Comparison of ENCODE assay signal across 11 cellular contexts in genomic region chr10:119254355-119254754, GRCh38. TPM values are rescaled to one million over a fixed set of nuclear protein-coding genes. Genes with fewer than 3 reads are reported as not detected.
A peak's percentile ranks its signal among the peaks of the same experiment; 100 is the strongest.
DNase-seq lines count a peak whose midpoint lies in the region; ATAC-seq and TF ChIP-seq lines count a peak whose summit lies in the region.
"Had no signal": no experiment of that assay in that cellular context is flagged by ENCODE, and none has a peak within 500 bp of the region (broad histone marks: within the 10 kb centered on the region; RNA-seq: fewer than 3 reads in every experiment).

No MANE protein-coding gene starts in this region.

- CTCF ChIA-PET in IMR-90 (lab: Yijun Ruan, JAX) = no interaction called here

- TF ChIP-seq RAD21 in IMR-90 (IDR thresholded peaks at IDR 0.05; ENCODE audit: low read length) = no peak

- ATAC-seq in IMR-90 (ENCODE audit: low read depth) (no peak), lung (ENCODE audit: insufficient read depth, low FRiP score) (no peak), GM21786 (IDR thresholded peaks at IDR 0.05; ENCODE audit: unreplicated experiment) (no peak)
- ATAC-seq in stimulated activated effector memory CD8-positive, alpha-beta T cell treated with anti-CD3 and anti-CD28 coated beads, Interleukin-12 subunit alpha, Interleukin-12 subunit beta, amount 100 ng/mL, for 72 hours = no peak

- H2BK20ac ChIP-seq in IMR-90 (ENCODE audit: low read depth, low read length) = peak overlapping the region; percentile 23; the same call in 1 of the 2 replicates

- no TSS peak for BruUV-seq in IMR-90 (replicated peaks; lab: Mats Ljungman, UMichigan)

- peak overlapping the region; percentile 56; the same call in 1 of the 2 replicates for H3K14ac ChIP-seq in IMR-90 (replicated peaks; ENCODE audit: low read depth, low read length)

- H3K9me3 Mint-ChIP-seq in stimulated activated effector memory CD8-positive, alpha-beta T cell treated with anti-CD3 and anti-CD28 coated beads, Interleukin-12 subunit alpha, Interleukin-12 subunit beta, amount 100 ng/mL, for 72 hours = no peaks in the 10 kb centered on the region

- peak overlapping the region; percentile 43 for H3K4me3 Mint-ChIP-seq in stimulated activated effector memory CD8-positive, alpha-beta T cell treated with anti-CD3 and anti-CD28 coated beads, Interleukin-12 subunit alpha, Interleukin-12 subunit beta, amount 100 ng/mL, for 72 hours

- peak overlapping the region; percentile 6; the same call in 1 of the 2 replicates for H3K23ac ChIP-seq in IMR-90 (ENCODE audit: low read depth, low read length)

- no peak for DNase-seq in IMR-90
- DNase-seq in adrenal gland = no peak
- DNase-seq in lung (ENCODE audit: low spot score) = no peak
- no peak for DNase-seq in stimulated activated effector memory CD8-positive, alpha-beta T cell treated with anti-CD3 and anti-CD28 coated beads, Interleukin-12 subunit alpha, Interleukin-12 subunit beta, amount 100 ng/mL, for 72 hours (ENCODE audit: low spot score in 2 of 2)
- DNase-seq in activated effector memory CD4-positive, alpha-beta T cell treated with Interleukin-2 at 50 U/mL for 16 hours = no peak
- no peak for DNase-seq in dorsolateral prefrontal cortex
- DNase-seq in NOMO-1 (lab: John Stamatoyannopoulos, UW; ENCODE audit: unreplicated experiment in 2 of 2) = no peak
- DNase-seq: activated gamma-delta T cell, GDM1, NCI-H187 had no signal

- peaks cover 43 to 88% of the 10 kb centered on the region in 2 experiments for H3K79me1 ChIP-seq in IMR-90 (ENCODE audit: low read depth in 1 of 2, low read length in 2 of 2)

- H3K27ac ChIP-seq in IMR-90 (ENCODE audit: insufficient read depth, low read length) = peak overlapping the region; percentile 76
- H3K27ac ChIP-seq in adrenal gland = peak overlapping the region; percentile 63 to 94 (median 85)
- H3K27ac ChIP-seq in lung (ENCODE audit: low read depth in 1 of 2, low read length in 1 of 2) = peak overlapping the region; percentile 71 to 84
- H3K27ac ChIP-seq in dorsolateral prefrontal cortex = peak overlapping the region in 22 of 59 donors; percentile 3 to 81 (median 46)

- peak overlapping the region; percentile 1 to 61 for H4K8ac ChIP-seq in IMR-90 (ENCODE audit: low read depth in 2 of 2, low read length in 2 of 2)

- peak overlapping the region; percentile 89 for H4K91ac ChIP-seq in IMR-90 (ENCODE audit: insufficient read depth, low read depth, low read length)

- H2BK120ac ChIP-seq in IMR-90 (ENCODE audit: low read depth, low read length) = peak overlapping the region; percentile 16

- H3K9me1 ChIP-seq in IMR-90 (ENCODE audit: insufficient read depth, low read length) = peaks cover 29% of the 10 kb centered on the region

- in situ Hi-C loops in IMR-90 (cut with MboI; ENCODE audit: low sequenced_read_pairs) = no loop called here

- H3K36me3 Mint-ChIP-seq in stimulated activated effector memory CD8-positive, alpha-beta T cell treated with anti-CD3 and anti-CD28 coated beads, Interleukin-12 subunit alpha, Interleukin-12 subunit beta, amount 100 ng/mL, for 72 hours = no peaks in the 10 kb centered on the region

- peak overlapping the region; percentile 60 for H3K9ac ChIP-seq in IMR-90 (ENCODE audit: low read depth, low read length)

- 71% methylated on average over 1 of the region's 3 CpGs; no CpG with 5 or more reads in 1 of the 2 experiments for WGBS in IMR-90 (ENCODE audit: extremely low coverage in 2 of 2, insufficient read length in 1 of 2), 2 experiments
- 64 to 84% (median 78%) methylated on average over 3 of the region's 3 CpGs for WGBS in adrenal gland, 4 donors
- WGBS in lung, 2 donors = 64 to 80% methylated on average over 3 of the region's 3 CpGs

- H3K9me3 ChIP-seq in IMR-90 (ENCODE audit: control insufficient read depth, insufficient read depth, low read length) = no peaks in the 10 kb centered on the region
- no peaks in the 10 kb centered on the region for H3K9me3 ChIP-seq in adrenal gland (replicated peaks in 1 of 3)
- no peaks in the 10 kb centered on the region for H3K9me3 ChIP-seq in lung (ENCODE audit: control insufficient read depth in 2 of 2, insufficient read depth in 1 of 2, low read length in 1 of 2)

- peak overlapping the region; percentile 37 for H4K5ac ChIP-seq in IMR-90 (ENCODE audit: low read depth, low read length)

- H2AK5ac ChIP-seq in IMR-90 (ENCODE audit: low read depth, low read length) = peak overlapping the region; percentile 65

- peak overlapping the region; percentile 26; the same call in 1 of the 3 replicates for H2BK15ac ChIP-seq in IMR-90 (ENCODE audit: low read depth, low read length)

- peaks cover 40% of the 10 kb centered on the region for H3K4me1 Mint-ChIP-seq in stimulated activated effector memory CD8-positive, alpha-beta T cell treated with anti-CD3 and anti-CD28 coated beads, Interleukin-12 subunit alpha, Interleukin-12 subunit beta, amount 100 ng/mL, for 72 hours

- H3K27ac Mint-ChIP-seq in stimulated activated effector memory CD8-positive, alpha-beta T cell treated with anti-CD3 and anti-CD28 coated beads, Interleukin-12 subunit alpha, Interleukin-12 subunit beta, amount 100 ng/mL, for 72 hours = peak overlapping the region; percentile 91

- peaks cover 53% of the 10 kb centered on the region for H3K4me1 ChIP-seq in IMR-90 (ENCODE audit: control insufficient read depth, insufficient read depth, low read length)
- H3K4me1 ChIP-seq in adrenal gland (replicated peaks in 1 of 2) = peaks cover 31 to 62% of the 10 kb centered on the region in 2 donors
- H3K4me1 ChIP-seq in lung (ENCODE audit: control insufficient read depth in 2 of 2, insufficient read depth in 2 of 2, low read length in 2 of 2) = peaks cover 36 to 39% of the 10 kb centered on the region in 2 donors

- POLR2A ChIA-PET in IMR-90 (lab: Charles Lee; ENCODE audit: unreplicated experiment) = no interaction called here

- peak overlapping the region; percentile 11 for H3K18ac ChIP-seq in IMR-90 (ENCODE audit: low read depth, low read length)

- dilution Hi-C loops in IMR-90 (cut with HindIII; ENCODE audit: low sequenced_read_pairs, unreplicated experiment) = no loop called here

- peak overlapping the region; percentile 36; the same call in 1 of the 2 replicates for H3K56ac ChIP-seq in IMR-90 (ENCODE audit: extremely low read depth, insufficient read depth, low read length)

- H2AFZ ChIP-seq in IMR-90 (replicated peaks; ENCODE audit: low read length, poor library complexity) = no peak overlapping the region

- intact Hi-C loops in IMR-90 (cut with micrococcal nuclease) (no loop called here), adrenal gland (cut with DNase I) (no loop called here), dorsolateral prefrontal cortex (cut with DNase I) (no loop called here)

- TF ChIP-seq POLR2A in IMR-90 (IDR thresholded peaks at IDR 0.05; ENCODE audit: low read depth, low read length) (no peak), adrenal gland (IDR thresholded peaks at IDR 0.05) (no peak)

- H2BK5ac ChIP-seq in IMR-90 (ENCODE audit: low read depth, low read length, poor library complexity, severe bottlenecking) = peak overlapping the region; percentile 79

- H2AK9ac ChIP-seq in IMR-90 (replicated peaks; ENCODE audit: low read depth, low read length, poor library complexity) = peak overlapping the region; percentile 67

- H3K27me3 ChIP-seq in IMR-90 (ENCODE audit: control insufficient read depth, insufficient read depth, low read length) (no peaks in the 10 kb centered on the region), adrenal gland (no peaks in the 10 kb centered on the region), lung (ENCODE audit: control insufficient read depth, insufficient read depth) (no peaks in the 10 kb centered on the region), dorsolateral prefrontal cortex (no peaks in the 10 kb centered on the region)

- H4K20me1 ChIP-seq in IMR-90 (ENCODE audit: insufficient read depth, low read length) = peaks cover 81% of the 10 kb centered on the region

- no peak for TF ChIP-seq CTCF in IMR-90 (conservative IDR thresholded peaks at IDR 0.05; ENCODE audit: low read depth, low read length)
- no peak for TF ChIP-seq CTCF in adrenal gland (IDR thresholded peaks at IDR 0.05)
- no peak for TF ChIP-seq CTCF in lung (IDR thresholded peaks at IDR 0.05; ENCODE audit: control extremely low read depth, extremely low read depth)
- TF ChIP-seq CTCF in dorsolateral prefrontal cortex (IDR thresholded peaks at IDR 0.05 in 54 of 56, conservative IDR thresholded peaks at IDR 0.05 in 2 of 56; ENCODE audit: low read depth in 1 of 56, partially characterized antibody in 56 of 56) = no peak

- peak overlapping the region; percentile 2; the same call in 1 of the 2 replicates for H3K4me2 ChIP-seq in IMR-90 (ENCODE audit: low read depth, low read length)

- peak overlapping the region; percentile 80 for H3K4ac ChIP-seq in IMR-90 (ENCODE audit: low read depth, low read length)

- H3K36me3 ChIP-seq in IMR-90 (ENCODE audit: control insufficient read depth, insufficient read depth, low read length) = peaks cover 10% of the 10 kb centered on the region
- H3K36me3 ChIP-seq in adrenal gland (replicated peaks in 1 of 2) = no peaks in the 10 kb centered on the region
- peaks cover 0 to 3% of the 10 kb centered on the region in 2 donors for H3K36me3 ChIP-seq in lung (ENCODE audit: control insufficient read depth in 2 of 2, insufficient read depth in 2 of 2, low read length in 2 of 2)

- no peak overlapping the region for H3K4me3 ChIP-seq in IMR-90 (ENCODE audit: insufficient read depth, low read depth, low read length)
- no peak overlapping the region for H3K4me3 ChIP-seq in adrenal gland
- H3K4me3 ChIP-seq in lung = no peak overlapping the region
- no peak overlapping the region for H3K4me3 ChIP-seq in dorsolateral prefrontal cortex

TF ChIP-seq in IMR-90, 13 proteins besides CTCF, POLR2A, EP300 and RAD21:
- TF ChIP-seq CEBPB (IDR thresholded peaks at IDR 0.05; ENCODE audit: low read depth, low read length) (no peak), MAFK (IDR thresholded peaks at IDR 0.05; ENCODE audit: low read depth, low read length) (no peak), FOS (IDR thresholded peaks at IDR 0.05; ENCODE audit: low read depth, low read length) (no peak), MXI1 (IDR thresholded peaks at IDR 0.05; ENCODE audit: borderline replicate concordance, low read depth, low read length) (no peak), BHLHE40 (IDR thresholded peaks at IDR 0.05; ENCODE audit: low read depth, low read length) (no peak), MAZ (IDR thresholded peaks at IDR 0.05; ENCODE audit: borderline replicate concordance, low read depth, low read length) (no peak), SMC3 (IDR thresholded peaks at IDR 0.05; ENCODE audit: low read depth, low read length) (no peak)

RNA-seq across cellular contexts. Expression of gene GRK5, which starts 47.0 kb away (rescaled TPM):
- 11.9 and 12.9 TPM in 2 replicates for total RNA-seq in IMR-90 (2012; rRNA removed)
- polyA plus RNA-seq in IMR-90 (2012; rRNA removed) = 13.7 and 16.3 TPM in 2 replicates
- polyA plus RNA-seq in IMR-90 (2012; cell fraction: cytosol; rRNA removed) = 14.9 and 16.1 TPM in 2 replicates
- 13.4 and 27.1 TPM in 2 replicates for polyA plus RNA-seq in IMR-90 (2012; cell fraction: nucleus; rRNA removed; ENCODE audit: low replicate concordance)
- total RNA-seq in adrenal gland = 10 to 100 TPM; 13.8 to 96.4 (median 21.5) TPM
- polyA plus RNA-seq in adrenal gland = 10 to 100 TPM in 1 of 3 donors, 1 to 10 TPM in 2; 9.3 to 68.4 (median 9.8) TPM
- total RNA-seq in lung = 10 to 100 TPM; 42.7 to 43.1 TPM
- 10 to 100 TPM; 18.5 to 37.9 TPM for polyA plus RNA-seq in lung
- total RNA-seq in dorsolateral prefrontal cortex = 10 to 100 TPM in 113 of 120 experiments, 1 to 10 TPM in 7; 5.5 to 27.8 (median 14.1) TPM
